ENCODE assay signal across 27 cellular contexts in genomic region chr19:40472516-40472915, GRCh38.
"Had no signal": no experiment of that assay in that cellular context is flagged by ENCODE, and none has a peak within 500 bp of the region (broad histone marks: within the 10 kb centered on the region; RNA-seq: fewer than 3 reads in every experiment).

No MANE protein-coding gene starts in this region.

- H3K9me3 ChIP-seq: stomach, suprapubic skin, testis, thoracic aorta, thyroid gland, tibial artery, tibial nerve, transverse colon, upper lobe of left lung, upper lobe of right lung, uterus, vagina had no signal

- H3K36me3 ChIP-seq: stomach, suprapubic skin, thoracic aorta, thyroid gland, tibial artery, tibial nerve, transverse colon, upper lobe of left lung, upper lobe of right lung, uterus, vagina had no signal

- DNase-seq: stimulated activated CD4-positive, alpha-beta T cell treated with anti-CD3 and anti-CD28 coated beads, Interleukin-2, amount 100 ng/mL, for 48 hours; stimulated activated CD4-positive, alpha-beta T cell treated with anti-CD3 and anti-CD28 coated beads, Interleukin-4, amount 100 ng/mL, for 1 hour; stimulated activated CD4-positive, alpha-beta T cell treated with anti-CD3 and anti-CD28 coated beads, Interleukin-4, amount 100 ng/mL, for 24 hours; stimulated activated CD4-positive, alpha-beta T cell treated with anti-CD3 and anti-CD28 coated beads, Interleukin-4, amount 100 ng/mL, for 4 hours; stimulated activated CD8-positive, alpha-beta memory T cell treated with anti-CD3 and anti-CD28 coated beads, Interleukin-4, amount 100 ng/mL, for 48 hours; stimulated activated naive B cell treated with anti-CD40 and anti-IgM and Interleukin-4, amounts not matched to agents 10 μg/mL and 1 μg/mL and 100 μg/mL, for 72 hours; stimulated activated naive CD4-positive, alpha-beta T cell; stimulated activated naive CD4-positive, alpha-beta T cell treated with Interleukin-2 at 50 U/mL for 16 hours; stimulated activated naive CD8-positive, alpha-beta T cell treated with anti-CD3 and anti-CD28 coated beads, Interleukin-15, amount 100 ng/mL, for 72 hours; stimulated activated naive CD8-positive, alpha-beta T cell treated with anti-CD3 and anti-CD28 coated beads, Interleukin-15, Interleukin-2, amounts not matched to agents 100 U/mL and 50 U/mL, for 24 hours; stomach; substantia nigra; testis; thyroid gland; tibial artery; transverse colon; trophoblast cell; upper lobe of right lung; uterus had no signal

- H3K4me3 ChIP-seq: stomach, suprapubic skin, testis, thoracic aorta, thyroid gland, tibial artery, tibial nerve, transverse colon, upper lobe of left lung, upper lobe of right lung, uterus, vagina had no signal

- ATAC-seq: stimulated activated effector memory CD8-positive, alpha-beta T cell treated with anti-CD3 and anti-CD28 coated beads, Interleukin-12 subunit alpha, Interleukin-12 subunit beta, amount 100 ng/mL, for 72 hours; stimulated activated memory B cell treated with anti-CD40 and anti-IgM and Interleukin-4, amounts not matched to agents 10 μg/mL and 1 μg/mL and 100 μg/mL, for 72 hours; stimulated activated naive B cell treated with anti-CD40 and anti-IgM and Interleukin-4, amounts not matched to agents 10 μg/mL and 1 μg/mL and 100 μg/mL, for 72 hours; stimulated activated naive CD8-positive, alpha-beta T cell treated with anti-CD3 and anti-CD28 coated beads, Interleukin-15, amount 100 ng/mL, for 72 hours; stimulated activated naive CD8-positive, alpha-beta T cell treated with anti-CD3 and anti-CD28 coated beads, Interleukin-15, Interleukin-2, amounts not matched to agents 100 U/mL and 50 U/mL, for 24 hours; upper lobe of right lung had no signal

- H3K27ac ChIP-seq: stomach, suprapubic skin, testis, thoracic aorta, thyroid gland, tibial artery, tibial nerve, transverse colon, upper lobe of left lung, upper lobe of right lung, uterus, vagina had no signal

- FAIRE-seq: urothelium cell line had no signal

- H3K27me3 ChIP-seq: suprapubic skin, testis, thyroid gland, tibial artery, tibial nerve, uterus, vagina had no signal
